Comparison of ENCODE assay signal across 25 cellular contexts in the genomic region with DNA sequence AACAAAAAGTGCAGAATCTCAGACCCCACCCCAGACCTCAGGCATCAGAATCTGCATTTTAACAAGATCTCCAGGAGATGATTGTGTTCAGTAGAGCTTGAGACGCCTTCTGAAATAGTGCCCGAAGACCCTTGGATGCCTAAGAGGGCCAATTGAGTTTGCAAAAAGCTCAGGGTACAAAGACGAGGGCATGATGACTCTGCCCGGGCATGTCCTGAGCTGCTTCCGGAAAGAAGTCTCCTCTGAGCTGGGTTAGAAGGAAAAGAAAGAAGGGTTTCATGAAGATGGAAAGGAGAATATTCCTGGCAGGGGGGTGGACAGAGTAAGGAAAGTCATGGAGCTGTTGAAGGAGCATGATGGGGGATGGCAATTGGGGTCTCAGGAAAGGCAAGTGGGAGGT.
"Had no signal": no experiment of that assay in that cellular context is flagged by ENCODE, and none has a peak within 500 bp of the region (broad histone marks: within the 10 kb centered on the region; RNA-seq: fewer than 3 reads in every experiment).

No MANE protein-coding gene starts in this region.

- H3K27ac Mint-ChIP-seq: activated CD4-positive, alpha-beta memory T cell treated with anti-CD3 and anti-CD28 coated beads, Interleukin-2, amount 10 ng/mL, durations not matched to agents 7 days and 5 days; activated CD8-positive, alpha-beta memory T cell treated with anti-CD3 and anti-CD28 coated beads, Interleukin-2, amount 10 ng/mL, durations not matched to agents 7 days and 5 days; activated naive CD8-positive, alpha-beta T cell treated with anti-CD3 and anti-CD28 coated beads for 36 hours; activated T-helper 17 cell treated with anti-CD3 and anti-CD28 coated beads, Interleukin-2, amount 50 U/mL, for 72 hours; nephron; stimulated activated memory B cell treated with anti-CD40 and anti-IgM and Interleukin-4, amounts not matched to agents 10 μg/mL and 1 μg/mL and 100 μg/mL, for 72 hours had no signal

- H3K4me1 ChIP-seq: body of pancreas, colonic mucosa, sigmoid colon had no signal

- H3K27me3 ChIP-seq: body of pancreas, colonic mucosa, esophagus muscularis mucosa, sigmoid colon, spleen had no signal

- H3K4me3 ChIP-seq: body of pancreas, colonic mucosa, esophagus muscularis mucosa, lower lobe of right lung, sigmoid colon, spleen, thoracic aorta had no signal

- H3K27ac ChIP-seq: body of pancreas, colonic mucosa, esophagus muscularis mucosa, lower lobe of right lung, sigmoid colon, spleen, thoracic aorta, WERI-Rb-1 had no signal

- H3K9me3 ChIP-seq: body of pancreas, colonic mucosa, esophagus muscularis mucosa, lower lobe of right lung, sigmoid colon, spleen, thoracic aorta had no signal

- H3K36me3 Mint-ChIP-seq: activated CD8-positive, alpha-beta memory T cell treated with anti-CD3 and anti-CD28 coated beads, Interleukin-2, amount 10 ng/mL, durations not matched to agents 7 days and 5 days; activated naive CD8-positive, alpha-beta T cell treated with anti-CD3 and anti-CD28 coated beads for 36 hours; mesothelial cell of epicardium; stimulated activated memory B cell treated with anti-CD40 and anti-IgM and Interleukin-4, amounts not matched to agents 10 μg/mL and 1 μg/mL and 100 μg/mL, for 72 hours had no signal

- H3K9me3 Mint-ChIP-seq: activated CD4-positive, alpha-beta memory T cell treated with anti-CD3 and anti-CD28 coated beads, Interleukin-2, amount 10 ng/mL, durations not matched to agents 7 days and 5 days; activated naive CD8-positive, alpha-beta T cell treated with anti-CD3 and anti-CD28 coated beads for 36 hours; activated T-helper 17 cell treated with anti-CD3 and anti-CD28 coated beads, Interleukin-2, amount 50 U/mL, for 72 hours; central memory CD8-positive, alpha-beta T cell; mesothelial cell of epicardium; nephron; stimulated activated memory B cell treated with anti-CD40 and anti-IgM and Interleukin-4, amounts not matched to agents 10 μg/mL and 1 μg/mL and 100 μg/mL, for 72 hours had no signal

- ATAC-seq: activated CD8-positive, alpha-beta memory T cell treated with anti-CD3 and anti-CD28 coated beads, Interleukin-2, amount 10 ng/mL, durations not matched to agents 7 days and 5 days; activated T-helper 17 cell treated with anti-CD3 and anti-CD28 coated beads, Interleukin-2, amount 50 U/mL, for 72 hours; body of pancreas; left colon; lower lobe of right lung; stimulated activated memory B cell treated with anti-CD40 and anti-IgM and Interleukin-4, amounts not matched to agents 10 μg/mL and 1 μg/mL and 100 μg/mL, for 72 hours had no signal

- H3K36me3 ChIP-seq: colonic mucosa, esophagus muscularis mucosa, lower lobe of right lung, sigmoid colon, spleen, thoracic aorta, WERI-Rb-1 had no signal

- H3K4me1 Mint-ChIP-seq: activated CD4-positive, alpha-beta memory T cell treated with anti-CD3 and anti-CD28 coated beads, Interleukin-2, amount 10 ng/mL, durations not matched to agents 7 days and 5 days; activated CD8-positive, alpha-beta memory T cell treated with anti-CD3 and anti-CD28 coated beads, Interleukin-2, amount 10 ng/mL, durations not matched to agents 7 days and 5 days; activated naive CD8-positive, alpha-beta T cell treated with anti-CD3 and anti-CD28 coated beads for 36 hours; activated T-helper 17 cell treated with anti-CD3 and anti-CD28 coated beads, Interleukin-2, amount 50 U/mL, for 72 hours; central memory CD8-positive, alpha-beta T cell; stimulated activated memory B cell treated with anti-CD40 and anti-IgM and Interleukin-4, amounts not matched to agents 10 μg/mL and 1 μg/mL and 100 μg/mL, for 72 hours had no signal

- H3K4me3 Mint-ChIP-seq: activated CD4-positive, alpha-beta memory T cell treated with anti-CD3 and anti-CD28 coated beads, Interleukin-2, amount 10 ng/mL, durations not matched to agents 7 days and 5 days; activated CD8-positive, alpha-beta memory T cell treated with anti-CD3 and anti-CD28 coated beads, Interleukin-2, amount 10 ng/mL, durations not matched to agents 7 days and 5 days; activated naive CD8-positive, alpha-beta T cell treated with anti-CD3 and anti-CD28 coated beads for 36 hours; activated T-helper 17 cell treated with anti-CD3 and anti-CD28 coated beads, Interleukin-2, amount 50 U/mL, for 72 hours; central memory CD8-positive, alpha-beta T cell; mesothelial cell of epicardium; nephron; stimulated activated memory B cell treated with anti-CD40 and anti-IgM and Interleukin-4, amounts not matched to agents 10 μg/mL and 1 μg/mL and 100 μg/mL, for 72 hours had no signal

- DNase-seq: activated CD4-positive, alpha-beta memory T cell treated with anti-CD3 and anti-CD28 coated beads, Interleukin-2, amount 10 ng/mL, durations not matched to agents 7 days and 5 days; activated CD8-positive, alpha-beta memory T cell treated with anti-CD3 and anti-CD28 coated beads, Interleukin-2, amount 10 ng/mL, durations not matched to agents 7 days and 5 days; activated naive CD4-positive, alpha-beta T cell; activated naive CD8-positive, alpha-beta T cell treated with anti-CD3 and anti-CD28 coated beads for 36 hours; activated T-cell treated with anti-CD3 and anti-CD28 coated beads, Interleukin-2, amount 50 U/mL, for 1 hour; amygdala; body of pancreas; colonic mucosa; hippocampal formation; left colon; lower lobe of right lung; nucleus accumbens; sigmoid colon; spleen; stimulated activated CD4-positive, alpha-beta T cell treated with anti-CD3 and anti-CD28 coated beads, Interleukin-4, amount 100 ng/mL, for 4 hours; SW 1271; T-helper 2 cell; WERI-Rb-1 had no signal

- H3K27me3 Mint-ChIP-seq: activated CD4-positive, alpha-beta memory T cell treated with anti-CD3 and anti-CD28 coated beads, Interleukin-2, amount 10 ng/mL, durations not matched to agents 7 days and 5 days; activated CD8-positive, alpha-beta memory T cell treated with anti-CD3 and anti-CD28 coated beads, Interleukin-2, amount 10 ng/mL, durations not matched to agents 7 days and 5 days; activated naive CD8-positive, alpha-beta T cell treated with anti-CD3 and anti-CD28 coated beads for 36 hours; stimulated activated memory B cell treated with anti-CD40 and anti-IgM and Interleukin-4, amounts not matched to agents 10 μg/mL and 1 μg/mL and 100 μg/mL, for 72 hours had no signal
